Comparison of ENCODE assay signal across 8 cellular contexts in genomic region chr17:3534881-3535252, GRCh38. TPM values are rescaled to one million over a fixed set of nuclear protein-coding genes. Genes with fewer than 3 reads are reported as not detected.
DNase-seq lines count a peak whose midpoint lies in the region; FAIRE-seq and TF ChIP-seq lines count a peak whose summit lies in the region.
"Had no signal": no experiment of that assay in that cellular context is flagged by ENCODE, and none has a peak within 500 bp of the region (broad histone marks: within the 10 kb centered on the region; RNA-seq: fewer than 3 reads in every experiment).

No MANE protein-coding gene starts in this region.

- no peaks in the 10 kb centered on the region for H3K36me3 ChIP-seq in tibial artery
- H3K36me3 ChIP-seq: heart right ventricle had no signal

- FAIRE-seq in GM12891 (lab: Jason Lieb, UNC), result peak; percentile 51

- H3K4me1 ChIP-seq in tibial artery, result peaks cover 0 to 5% (median 2%) of the 10 kb centered on the region in 4 donors

- H3K27ac ChIP-seq in tibial artery, result no peak overlapping the region

- intact Hi-C loops in tibial artery (cut with DNase I; ENCODE audit: low total_unique reads), result no loop called here

- no peak for TF ChIP-seq CTCF in tibial artery (IDR thresholded peaks at IDR 0.05)

- H3K4me3 ChIP-seq in tibial artery, result no peak overlapping the region

- TF ChIP-seq POLR2A in GM12891 (IDR thresholded peaks at IDR 0.05; ENCODE audit: low read depth, low read length), result no peak

- H3K9me3 ChIP-seq in tibial artery, result no peaks in the 10 kb centered on the region
- H3K9me3 ChIP-seq: heart right ventricle had no signal

- DNase-seq in GM12891 (ENCODE audit: insufficient read length, low spot score) (no peak), RPMI8226 (peak; percentile 20), foreskin melanocyte (peak; percentile 44), pons (ENCODE audit: low spot score) (peak; percentile 78), tibial artery (no peak), COLO829 (ENCODE audit: low spot score) (no peak)
- DNase-seq in stimulated activated CD4-positive, alpha-beta T cell treated with anti-CD3 and anti-CD28 coated beads, Interleukin-2, amount 100 ng/mL, for 24 hours, result no peak

- H3K27me3 ChIP-seq in tibial artery, result peaks cover 0 to 49% of the 10 kb centered on the region in 2 donors

TF ChIP-seq in GM12891, 5 proteins besides CTCF, POLR2A, EP300 and RAD21:
- TF ChIP-seq SPI1 (IDR thresholded peaks at IDR 0.05; ENCODE audit: low read depth, low read length) (no peak), TAF1 (IDR thresholded peaks at IDR 0.05; ENCODE audit: low read depth, low read length) (no peak), POLR2AphosphoS5 (IDR thresholded peaks at IDR 0.05; ENCODE audit: low read depth, low read length) (no peak), PAX5 (IDR thresholded peaks at IDR 0.05; ENCODE audit: insufficient read depth, low read length, severe bottlenecking) (no peak), POU2F2 (IDR thresholded peaks at IDR 0.05; ENCODE audit: low read depth, low read length) (no peak)

RNA-seq across cellular contexts. Expression of gene TRPV3, which starts 22.7 kb away (rescaled TPM):
- polyA plus RNA-seq in GM12891 (2012; ENCODE audit: low read depth, missing spikeins), result 1.5 TPM

RNA-seq across cellular contexts. Expression of gene ASPA, which starts 59.1 kb away (rescaled TPM):
- polyA plus RNA-seq in GM12891 (2012; ENCODE audit: low read depth, missing spikeins), result 1.2 TPM

Comparison
In these comparisons a context has a peak if more than half of its experiments do, and no peak if none do; other contexts are left out.
1. DNase-seq: peak in RPMI8226 (single experiment), foreskin melanocyte (single experiment) and pons (single experiment); none in GM12891 (single experiment), tibial artery (0 of 2), stimulated activated CD4-positive, alpha-beta T cell treated with anti-CD3 and anti-CD28 coated beads, Interleukin-2, amount 100 ng/mL, for 24 hours (0 of 2) and COLO829 (single experiment).